Comparison of ENCODE assay signal across 4 cellular contexts in genomic region chr6:11304946-11305345, GRCh38.
"Had no signal": no experiment of that assay in that cellular context is flagged by ENCODE, and none has a peak within 500 bp of the region (broad histone marks: within the 10 kb centered on the region; RNA-seq: fewer than 3 reads in every experiment).

No MANE protein-coding gene starts in this region.

- ATAC-seq: GM23338 had no signal

- H2AFZ ChIP-seq: GM23338 had no signal

- H3K4me2 ChIP-seq: GM23338 had no signal

- H3K27ac Mint-ChIP-seq: GM23338, H9 had no signal

- H3K4me3 ChIP-seq: GM23338 had no signal

- DNase-seq: H9, HCEC 1CT, IMR-90 had no signal

- H3K4me3 Mint-ChIP-seq: GM23338, H9 had no signal

- H3K4me1 Mint-ChIP-seq: GM23338, H9 had no signal
